Comparison of ENCODE assay signal across 8 cellular contexts in the genomic region with DNA sequence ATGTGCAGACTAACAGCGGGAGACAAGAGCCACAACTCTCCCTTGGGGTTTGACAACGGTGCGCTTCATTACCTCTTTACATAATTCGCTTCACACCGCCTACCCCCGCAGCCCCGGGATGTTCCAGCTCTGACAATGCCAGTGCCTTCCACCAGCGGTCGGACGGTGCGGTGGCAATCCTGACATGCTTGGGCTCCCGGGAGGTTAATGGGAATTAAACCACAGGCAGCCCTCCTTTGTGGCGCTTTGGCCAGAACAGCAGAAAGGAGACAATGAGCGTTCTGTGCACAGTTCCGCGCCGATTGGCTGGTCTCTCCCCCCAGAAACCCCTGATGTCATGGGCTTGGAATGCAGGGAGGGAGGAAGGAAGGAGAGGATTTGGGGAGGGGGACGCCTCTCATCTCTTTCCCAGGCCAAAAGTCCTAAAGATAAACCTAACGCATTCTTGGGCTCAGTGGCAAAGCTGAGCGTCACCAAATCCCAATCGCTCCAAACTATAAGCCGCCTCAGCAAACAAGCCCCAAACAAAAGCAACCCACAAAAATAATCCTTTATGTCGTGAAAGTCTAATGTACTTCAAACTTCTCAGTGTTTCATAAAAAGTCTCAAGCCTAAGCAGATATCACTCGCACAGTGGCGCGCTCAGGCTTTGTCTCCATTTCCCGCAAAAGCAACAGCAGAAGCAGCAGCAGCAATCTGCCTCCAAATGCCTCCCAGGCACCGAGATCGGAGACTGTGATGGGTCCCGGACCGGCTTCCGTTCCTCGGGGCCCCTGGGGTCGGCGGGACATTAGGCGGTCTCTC. TPM values are rescaled to one million over a fixed set of nuclear protein-coding genes. Genes with fewer than 3 reads are reported as not detected.
DNase-seq lines count a peak whose midpoint lies in the region; ATAC-seq and TF ChIP-seq lines count a peak whose summit lies in the region.

No MANE protein-coding gene starts in this region.

- peaks cover 19% of the 10 kb centered on the region for H3K4me1 Mint-ChIP-seq in activated T-cell treated with anti-CD3 and anti-CD28 coated beads, Interleukin-2, amount 50 U/mL, for 24 hours (ENCODE audit: low read depth)

- H3K27ac Mint-ChIP-seq in activated T-cell treated with anti-CD3 and anti-CD28 coated beads, Interleukin-2, amount 50 U/mL, for 24 hours: peak overlapping the region; percentile 40

- H3K36me3 Mint-ChIP-seq in activated T-cell treated with anti-CD3 and anti-CD28 coated beads, Interleukin-2, amount 50 U/mL, for 24 hours (ENCODE audit: low read depth): no peaks in the 10 kb centered on the region

- no peak for ATAC-seq in HG02852 (IDR thresholded peaks at IDR 0.05; ENCODE audit: unreplicated experiment)

- H3K4me3 ChIP-seq in Peyer's patch (peak overlapping the region; percentile 66 to 81 (median 76)), cardiac fibroblast (replicated peaks in 1 of 2; ENCODE audit: low read depth in 2 of 2, low read length in 2 of 2) (peak overlapping the region; percentile 85 to 87), iPS-11a (ENCODE audit: low read depth, low read length) (peak overlapping the region; percentile 92)

- DNase-seq in activated T-cell treated with anti-CD3 and anti-CD28 coated beads, Interleukin-2, amount 50 U/mL, for 24 hours: peak; percentile 37
- DNase-seq in activated T-cell treated with anti-CD3 and anti-CD28 coated beads for 4 hours: no peak
- DNase-seq in HPDE6-E6E7 (ENCODE audit: extremely low spot score): peak; percentile 32
- peak; percentile 44 to 61 (median 60) for DNase-seq in Peyer's patch
- peak; percentile 89 to 90 for DNase-seq in cardiac fibroblast (ENCODE audit: low read depth in 2 of 2)
- peak; percentile 80 for DNase-seq in putamen (ENCODE audit: low spot score)

- peak overlapping the region; percentile 80 to 97 (median 92) for H3K27ac ChIP-seq in Peyer's patch

- TF ChIP-seq POLR2A in Peyer's patch (IDR thresholded peaks at IDR 0.05): peak in 1 of 2 donors; percentile 26

- peak overlapping the region; percentile 81 for H3K4me3 Mint-ChIP-seq in activated T-cell treated with anti-CD3 and anti-CD28 coated beads, Interleukin-2, amount 50 U/mL, for 24 hours

- H3K27me3 ChIP-seq in Peyer's patch: no peaks in the 10 kb centered on the region

- no peaks in the 10 kb centered on the region for H3K36me3 ChIP-seq in Peyer's patch

- no peaks in the 10 kb centered on the region for H3K9me3 ChIP-seq in Peyer's patch

- peaks cover 0 to 59% (median 7%) of the 10 kb centered on the region in 4 donors for H3K4me1 ChIP-seq in Peyer's patch

- H3K27me3 Mint-ChIP-seq in activated T-cell treated with anti-CD3 and anti-CD28 coated beads, Interleukin-2, amount 50 U/mL, for 24 hours: peaks cover 52% of the 10 kb centered on the region

- no peaks in the 10 kb centered on the region for H3K9me3 Mint-ChIP-seq in activated T-cell treated with anti-CD3 and anti-CD28 coated beads, Interleukin-2, amount 50 U/mL, for 24 hours

- TF ChIP-seq CTCF in Peyer's patch (IDR thresholded peaks at IDR 0.05) (peak in 1 of 6 experiments; percentile 14), cardiac fibroblast (IDR thresholded peaks at IDR 0.05; ENCODE audit: low read depth, low read length) (no peak)

RNA-seq across cellular contexts. Expression of gene CNN3, which starts 1.1 kb away (rescaled TPM):
- total RNA-seq in Peyer's patch: 100 to 1,000 TPM in 1 of 4 donors, 10 to 100 TPM in 3; 89.9 to 116 (median 96.2) TPM
